ENCODE assay signal across 17 cellular contexts in genomic region chr13:26568132-26568815, GRCh38. TPM values are rescaled to one million over a fixed set of nuclear protein-coding genes. Genes with fewer than 3 reads are reported as not detected.
DNase-seq lines count a peak whose midpoint lies in the region; ATAC-seq, FAIRE-seq and TF ChIP-seq lines count a peak whose summit lies in the region.
"Had no signal": no experiment of that assay in that cellular context is flagged by ENCODE, and none has a peak within 500 bp of the region (broad histone marks: within the 10 kb centered on the region; RNA-seq: fewer than 3 reads in every experiment).

No MANE protein-coding gene starts in this region.

- TF ChIP-seq POLR2A in HepG2 (IDR thresholded peaks at IDR 0.05; ENCODE audit: insufficient read depth in 1 of 2, low read depth in 2 of 2, low read length in 2 of 2) = no peak
- no peak for TF ChIP-seq POLR2A in right lobe of liver (IDR thresholded peaks at IDR 0.05)
- no peak for TF ChIP-seq POLR2A in ovary (IDR thresholded peaks at IDR 0.05)

- H3K36me3 Mint-ChIP-seq in activated T-helper 2 cell treated with anti-CD3 and anti-CD28 coated beads, Interferon-gamma antibody, Interleukin-2, Interleukin-4, amounts not matched to agents 10 μg/mL and 5 μg/mL and 100 μg/mL, durations not matched to agents 14 hours and 24 hours and 36 hours (ENCODE audit: low read depth) = no peaks in the 10 kb centered on the region

- no peak for TF ChIP-seq RAD21 in HepG2 (CRISPR knock-in tag; IDR thresholded peaks at IDR 0.05)

- ATAC-seq in HepG2 (peak; percentile 38; the same call in 1 of the 3 replicates), right lobe of liver (no peak), lower lobe of right lung (peak; percentile 75 to 86), upper lobe of right lung (peak; percentile 83), HG02870 (IDR thresholded peaks at IDR 0.05; ENCODE audit: unreplicated experiment) (no peak)

- no peaks in the 10 kb centered on the region; the same call in 1 of the 2 replicates for H4K20me1 ChIP-seq in HepG2 (ENCODE audit: insufficient read depth, low read length)

- H3K4me1 ChIP-seq in HepG2 (ENCODE audit: insufficient read depth, low read length) (peaks cover 29% of the 10 kb centered on the region), right lobe of liver (peaks cover 0 to 9% (median 0%) of the 10 kb centered on the region in 4 donors), lower lobe of right lung (peaks cover 4% of the 10 kb centered on the region), upper lobe of right lung (no peaks in the 10 kb centered on the region), ovary (ENCODE audit: insufficient read depth) (no peaks in the 10 kb centered on the region)

- TF ChIP-seq CTCF in HepG2 (CRISPR knock-in tag; IDR thresholded peaks at IDR 0.05) (no peak), right lobe of liver (IDR thresholded peaks at IDR 0.05) (no peak), lower lobe of right lung (IDR thresholded peaks at IDR 0.05) (no peak), upper lobe of right lung (IDR thresholded peaks at IDR 0.05) (no peak), ovary (IDR thresholded peaks at IDR 0.05) (no peak)

- H3K9me3 Mint-ChIP-seq in activated T-helper 2 cell treated with anti-CD3 and anti-CD28 coated beads, Interferon-gamma antibody, Interleukin-2, Interleukin-4, amounts not matched to agents 10 μg/mL and 5 μg/mL and 100 μg/mL, durations not matched to agents 14 hours and 24 hours and 36 hours = no peaks in the 10 kb centered on the region
- H3K9me3 Mint-ChIP-seq: CD4-positive, alpha-beta T cell had no signal

- H3K36me3 ChIP-seq in HepG2 (replicated peaks in 1 of 2; ENCODE audit: control insufficient read depth in 1 of 2, insufficient read depth in 2 of 2, low read length in 2 of 2) (no peaks in the 10 kb centered on the region), right lobe of liver (no peaks in the 10 kb centered on the region), lower lobe of right lung (no peaks in the 10 kb centered on the region), upper lobe of right lung (no peaks in the 10 kb centered on the region), ovary (no peaks in the 10 kb centered on the region)

- H3K4me3 ChIP-seq in HepG2 (replicated peaks in 1 of 3; ENCODE audit: insufficient read depth in 1 of 3, low read depth in 2 of 3, low read length in 3 of 3) = no peak overlapping the region
- no peak overlapping the region for H3K4me3 ChIP-seq in right lobe of liver
- H3K4me3 ChIP-seq in lower lobe of right lung = no peak overlapping the region
- no peak overlapping the region for H3K4me3 ChIP-seq in upper lobe of right lung
- H3K4me3 ChIP-seq in ovary = no peak overlapping the region

- POLR2A ChIA-PET in HepG2 (lab: Yijun Ruan, JAX) = no interaction called here

- in situ Hi-C loops in HepG2 (cut with HindIII; ENCODE audit: extremely low pct_ligation_motif_present, low pct_unique_long_range_greater_than_20kb) = no loop called here

- TF ChIP-seq EP300 in HepG2 (IDR thresholded peaks at IDR 0.05; ENCODE audit: low read depth in 2 of 2, low read length in 2 of 2) = no peak
- TF ChIP-seq EP300 in HepG2 (CRISPR knock-in tag; IDR thresholded peaks at IDR 0.05; ENCODE audit: borderline replicate concordance) = no peak
- TF ChIP-seq EP300 in ovary (IDR thresholded peaks at IDR 0.05) = no peak

- H3K79me2 ChIP-seq in HepG2 (ENCODE audit: insufficient read depth, low read length) = peaks cover 83% of the 10 kb centered on the region

- no peaks in the 10 kb centered on the region for H3K27me3 ChIP-seq in HepG2 (ENCODE audit: control insufficient read depth in 1 of 2, insufficient read depth in 2 of 2, low read length in 2 of 2)
- H3K27me3 ChIP-seq in right lobe of liver = no peaks in the 10 kb centered on the region
- no peaks in the 10 kb centered on the region for H3K27me3 ChIP-seq in lower lobe of right lung (ENCODE audit: low read depth)
- no peaks in the 10 kb centered on the region for H3K27me3 ChIP-seq in upper lobe of right lung
- no peaks in the 10 kb centered on the region for H3K27me3 ChIP-seq in ovary

- no peak overlapping the region for H3K9ac ChIP-seq in HepG2 (ENCODE audit: insufficient read depth, low read depth, low read length)

- intact Hi-C loops in HepG2 (cut with micrococcal nuclease; ENCODE audit: unreplicated experiment) = no loop called here
- intact Hi-C loops in right lobe of liver (cut with DNase I) = no loop called here
- intact Hi-C loops in lower lobe of right lung (cut with DNase I) = no loop called here
- intact Hi-C loops in upper lobe of right lung (cut with DNase I) = no loop called here
- intact Hi-C loops in activated T-helper 2 cell treated with anti-CD3 and anti-CD28 coated beads, Interferon-gamma antibody, Interleukin-2, Interleukin-4, amounts not matched to agents 10 μg/mL and 5 μg/mL and 100 μg/mL, durations not matched to agents 14 hours and 24 hours and 36 hours (cut with micrococcal nuclease) = no loop called here
- intact Hi-C loops in ovary (cut with DNase I) = no loop called here

- peaks cover 6% of the 10 kb centered on the region for H3K27me3 Mint-ChIP-seq in activated T-helper 2 cell treated with anti-CD3 and anti-CD28 coated beads, Interferon-gamma antibody, Interleukin-2, Interleukin-4, amounts not matched to agents 10 μg/mL and 5 μg/mL and 100 μg/mL, durations not matched to agents 14 hours and 24 hours and 36 hours (ENCODE audit: low read depth)

- 47% methylated on average over 2 of the region's 2 CpGs for WGBS in HepG2 (ENCODE audit: low lambda C conversion rate)
- WGBS in right lobe of liver (ENCODE audit: insufficient coverage, low coverage, low lambda C conversion rate, missing lambda C conversion rate) = 46% methylated on average over 2 of the region's 2 CpGs
- WGBS in ovary, 3 donors = 89 to 93% (median 93%) methylated on average over 2 of the region's 2 CpGs

- no peak for FAIRE-seq in HepG2 (lab: Jason Lieb, UNC)
- FAIRE-seq: GM12892 had no signal

- no peak overlapping the region for H2AFZ ChIP-seq in HepG2 (ENCODE audit: low read length)

- H3K4me3 Mint-ChIP-seq in activated T-helper 2 cell treated with anti-CD3 and anti-CD28 coated beads, Interferon-gamma antibody, Interleukin-2, Interleukin-4, amounts not matched to agents 10 μg/mL and 5 μg/mL and 100 μg/mL, durations not matched to agents 14 hours and 24 hours and 36 hours (ENCODE audit: low read depth) = no peak overlapping the region
- H3K4me3 Mint-ChIP-seq: B cell; CD4-positive, alpha-beta T cell; H9 had no signal

- no peaks in the 10 kb centered on the region for H3K4me1 Mint-ChIP-seq in activated T-helper 2 cell treated with anti-CD3 and anti-CD28 coated beads, Interferon-gamma antibody, Interleukin-2, Interleukin-4, amounts not matched to agents 10 μg/mL and 5 μg/mL and 100 μg/mL, durations not matched to agents 14 hours and 24 hours and 36 hours (ENCODE audit: low read depth)
- H3K4me1 Mint-ChIP-seq: B cell had no signal

- BruUV-seq in HepG2 (replicated peaks; lab: Mats Ljungman, UMichigan) = no TSS peak

- CTCF ChIA-PET in HepG2 (lab: Yijun Ruan, JAX; ENCODE audit: low intra/inter-chr PET ratio, low total read pairs) = no interaction called here

- DNase-seq in HepG2 (ENCODE audit: low spot score) (no peak), right lobe of liver (no peak), NCI-H2029 treated with DMSO at 0.1 percent for 48 hours (lab: John Stamatoyannopoulos, UW) (peak; percentile 43), lower lobe of right lung (no peak), upper lobe of right lung (no peak), ovary (no peak)
- DNase-seq in activated T-helper 2 cell treated with anti-CD3 and anti-CD28 coated beads, Interferon-gamma antibody, Interleukin-2, Interleukin-4, amounts not matched to agents 10 μg/mL and 5 μg/mL and 100 μg/mL, durations not matched to agents 14 hours and 24 hours and 36 hours (ENCODE audit: low spot score) = no peak
- DNase-seq: ACHN; C1 segment of cervical spinal cord; CD4-positive, alpha-beta T cell; DND-41; GDM1; GOT3; H9 had no signal

- no peak overlapping the region for H3K27ac Mint-ChIP-seq in activated T-helper 2 cell treated with anti-CD3 and anti-CD28 coated beads, Interferon-gamma antibody, Interleukin-2, Interleukin-4, amounts not matched to agents 10 μg/mL and 5 μg/mL and 100 μg/mL, durations not matched to agents 14 hours and 24 hours and 36 hours
- H3K27ac Mint-ChIP-seq: B cell; CD4-positive, alpha-beta T cell; H9 had no signal

- no peaks in the 10 kb centered on the region for H3K9me3 ChIP-seq in HepG2 (ENCODE audit: low read length)
- no peaks in the 10 kb centered on the region for H3K9me3 ChIP-seq in right lobe of liver
- no peaks in the 10 kb centered on the region for H3K9me3 ChIP-seq in lower lobe of right lung
- H3K9me3 ChIP-seq in upper lobe of right lung = no peaks in the 10 kb centered on the region
- no peaks in the 10 kb centered on the region for H3K9me3 ChIP-seq in ovary

- no peak overlapping the region for H3K4me2 ChIP-seq in HepG2 (ENCODE audit: low read depth, low read length)

- no peak overlapping the region for H3K27ac ChIP-seq in HepG2 (ENCODE audit: extremely low read length, insufficient read depth, low read length)
- no peak overlapping the region for H3K27ac ChIP-seq in right lobe of liver
- H3K27ac ChIP-seq in lower lobe of right lung = no peak overlapping the region
- H3K27ac ChIP-seq in upper lobe of right lung = no peak overlapping the region
- no peak overlapping the region for H3K27ac ChIP-seq in ovary

RNA-seq across cellular contexts. Expression of gene WASF3, which starts 10.8 kb away (rescaled TPM):
- total RNA-seq in HepG2 (2016; rRNA removed; fragmentation: Illumina TruSeq; extraction: Trizol) (10.4 and 13.3 TPM in 2 replicates), right lobe of liver (10 to 100 TPM in 2 of 6 experiments, 1 to 10 TPM in 4; 5.8 to 14.5 (median 8.3) TPM), lower lobe of right lung (15.4 TPM), upper lobe of right lung (27.9 TPM), ovary (10 to 100 TPM; 12.0 to 37.1 (median 34.6) TPM)
- total RNA-seq in HepG2 (2016; cell fraction: cytosol; rRNA removed; fragmentation: Illumina TruSeq; extraction: Trizol; ENCODE audit: low read depth) = 2.9 and 3.0 TPM in 2 replicates
- total RNA-seq in HepG2 (2016; cell fraction: insoluble cytoplasmic fraction; rRNA removed; fragmentation: Illumina TruSeq; extraction: Trizol) = 10.6 and 10.8 TPM in 2 replicates
- total RNA-seq in HepG2 (2016; cell fraction: membrane; rRNA removed; fragmentation: Illumina TruSeq; extraction: Trizol) = 17.8 and 19.7 TPM in 2 replicates
- total RNA-seq in HepG2 (2016; cell fraction: nucleus; rRNA removed; fragmentation: Illumina TruSeq; extraction: Trizol) = 8.8 and 10.1 TPM in 2 replicates
- polyA plus RNA-seq in HepG2 (2011; rRNA removed) (12.1 and 17.2 TPM in 2 replicates), ovary (10 to 100 TPM; 11.5 to 28.4 TPM)
- polyA plus RNA-seq in HepG2 (2011; cell fraction: cytosol; rRNA removed) = 7.4 and 8.4 TPM in 2 replicates
- 8.3 and 8.8 TPM in 2 replicates for polyA plus RNA-seq in HepG2 (2011; cell fraction: nucleus; rRNA removed)
- 9.8 and 11.3 TPM in 2 replicates for polyA plus RNA-seq in HepG2 (2012)
- 2.2 and 2.4 TPM in 2 replicates for polyA plus RNA-seq in HepG2 (2016; cell fraction: cytosol; fragmentation: Illumina TruSeq; extraction: Trizol; ENCODE audit: low read depth)
- 12.6 and 14.8 TPM in 2 replicates for polyA plus RNA-seq in HepG2 (2016; cell fraction: insoluble cytoplasmic fraction; fragmentation: Illumina TruSeq; extraction: Trizol; ENCODE audit: low read depth)
- 12.2 and 13.4 TPM in 2 replicates for polyA plus RNA-seq in HepG2 (2016; cell fraction: membrane; fragmentation: Illumina TruSeq; extraction: Trizol; ENCODE audit: low read depth)
- polyA plus RNA-seq in HepG2 (2016; cell fraction: nucleus; fragmentation: Illumina TruSeq; extraction: Trizol; ENCODE audit: insufficient read depth, low read depth) = 13.2 and 13.7 TPM in 2 replicates
- polyA minus RNA-seq in HepG2 (2011; rRNA and poly(A)+ RNA removed; ENCODE audit: low replicate concordance) = 12.1 TPM in 1 of 2 replicates, not detected in the other
- 7.7 and 8.0 TPM in 2 replicates for polyA minus RNA-seq in HepG2 (2011; cell fraction: cytosol; rRNA and poly(A)+ RNA removed)
- 6.6 and 7.0 TPM in 2 replicates for polyA minus RNA-seq in HepG2 (2011; cell fraction: nucleus; rRNA and poly(A)+ RNA removed)
- total RNA-seq in activated T-helper 2 cell treated with anti-CD3 and anti-CD28 coated beads, Interferon-gamma antibody, Interleukin-2, Interleukin-4, amounts not matched to agents 10 μg/mL and 5 μg/mL and 100 μg/mL, durations not matched to agents 14 hours and 24 hours and 36 hours = 0.25 and 0.57 TPM in 2 replicates

Comparison
In these comparisons a context has a peak if more than half of its experiments do, and no peak if none do; other contexts are left out.
1. ATAC-seq: peak in HepG2 (single experiment), lower lobe of right lung (2 of 2) and upper lobe of right lung (single experiment); none in right lobe of liver (0 of 4) and HG02870 (single experiment).